12 cellular contexts compared by ENCODE assay signal in the genomic region with DNA sequence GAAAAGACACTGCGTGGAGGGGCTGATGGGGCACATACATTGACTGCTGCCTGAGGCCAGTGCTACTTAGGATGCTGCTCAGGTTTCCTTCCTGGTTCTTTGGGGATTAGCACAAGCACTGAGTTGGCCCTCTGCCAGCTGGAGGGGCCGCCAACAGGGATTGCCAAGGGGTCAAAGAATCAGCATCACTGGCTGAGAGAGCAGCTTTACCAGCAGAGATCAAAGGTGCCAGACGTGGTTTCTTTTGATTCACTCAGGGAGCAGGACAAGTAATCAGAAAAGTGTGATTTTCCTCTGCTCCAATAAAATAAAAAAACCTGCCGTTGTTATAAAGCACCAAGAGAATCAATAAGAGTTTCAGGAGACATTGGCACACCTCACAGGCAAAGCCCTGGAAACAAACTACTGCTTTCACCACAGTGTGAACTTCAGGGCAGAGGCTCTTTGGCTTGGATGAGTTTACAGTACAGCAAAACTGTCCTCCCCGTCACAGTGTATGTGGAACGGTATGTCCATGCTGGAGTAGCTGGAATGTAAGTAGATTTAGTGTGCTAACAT. TPM values are rescaled to one million over a fixed set of nuclear protein-coding genes. Genes with fewer than 3 reads are reported as not detected.
DNase-seq lines count a peak whose midpoint lies in the region; ATAC-seq and TF ChIP-seq lines count a peak whose summit lies in the region.
"Had no signal": no experiment of that assay in that cellular context is flagged by ENCODE, and none has a peak within 500 bp of the region (broad histone marks: within the 10 kb centered on the region; RNA-seq: fewer than 3 reads in every experiment).

No MANE protein-coding gene starts in this region.

- H3K27me3 Mint-ChIP-seq in type B pancreatic cell: peaks cover 13% of the 10 kb centered on the region
- H3K27me3 Mint-ChIP-seq in activated T-cell treated with anti-CD3 and anti-CD28 coated beads, Interleukin-2, amount 50 U/mL, for 24 hours: peaks cover 42% of the 10 kb centered on the region

- intact Hi-C loops in left cardiac atrium (cut with DNase I): no loop called here

- TF ChIP-seq CTCF in right atrium auricular region (IDR thresholded peaks at IDR 0.05) (no peak), SK-N-SH (IDR thresholded peaks at IDR 0.05) (no peak), hepatocyte (IDR thresholded peaks at IDR 0.05; ENCODE audit: poor library complexity) (no peak), type B pancreatic cell (conservative IDR thresholded peaks at IDR 0.05) (no peak)

- H3K9me3 ChIP-seq in right atrium auricular region: no peaks in the 10 kb centered on the region
- no peaks in the 10 kb centered on the region for H3K9me3 ChIP-seq in SK-N-SH
- no peaks in the 10 kb centered on the region for H3K9me3 ChIP-seq in hepatocyte (ENCODE audit: low read depth)
- H3K9me3 ChIP-seq: Peyer's patch had no signal

- H3F3A ChIP-seq in SK-N-SH (replicated peaks; ENCODE audit: insufficient read depth): peaks cover 8% of the 10 kb centered on the region

- CTCF ChIA-PET in SK-N-SH (lab: Yijun Ruan, JAX): interaction anchor here (1.4 to 2.5 kb wide), 3 partner anchors 10 to 72 kb away, joined by 3 to 7 read pairs (median 6); no protein-coding TSS in a partner anchor

- DNase-seq in left cardiac atrium (peak; percentile 24), right atrium auricular region (ENCODE audit: low spot score) (no peak), SK-N-SH (no peak), hepatocyte (ENCODE audit: low spot score) (peak; percentile 35), type B pancreatic cell (ENCODE audit: extremely low spot score, unreplicated experiment) (peak; percentile 73), NCI-H774 (lab: John Stamatoyannopoulos, UW) (no peak)
- DNase-seq in activated T-cell treated with anti-CD3 and anti-CD28 coated beads, Interleukin-2, amount 50 U/mL, for 24 hours: no peak
- DNase-seq: activated CD8-positive, alpha-beta memory T cell treated with anti-CD3 and anti-CD28 coated beads for 24 hours; Peyer's patch had no signal

- no peak overlapping the region for H3K27ac Mint-ChIP-seq in type B pancreatic cell
- H3K27ac Mint-ChIP-seq in activated T-cell treated with anti-CD3 and anti-CD28 coated beads, Interleukin-2, amount 50 U/mL, for 24 hours: no peak overlapping the region
- H3K27ac Mint-ChIP-seq: stimulated activated naive CD8-positive, alpha-beta T cell treated with anti-CD3 and anti-CD28 coated beads, Interleukin-15, Interleukin-2, amounts not matched to agents 100 ng/mL and 50 ng/mL, for 24 hours had no signal

- TF ChIP-seq RAD21 in SK-N-SH (IDR thresholded peaks at IDR 0.05; ENCODE audit: low read length): no peak

- H3K36me3 ChIP-seq in right atrium auricular region (no peaks in the 10 kb centered on the region), SK-N-SH (replicated peaks in 1 of 2; ENCODE audit: control insufficient read depth in 1 of 2, insufficient read depth in 2 of 2, low read length in 1 of 2) (no peaks in the 10 kb centered on the region), hepatocyte (replicated peaks; ENCODE audit: insufficient read depth, low read depth) (no peaks in the 10 kb centered on the region)
- H3K36me3 ChIP-seq: Peyer's patch had no signal

- H3K27me3 ChIP-seq in right atrium auricular region: no peaks in the 10 kb centered on the region
- H3K27me3 ChIP-seq in SK-N-SH (ENCODE audit: insufficient read depth): no peaks in the 10 kb centered on the region
- no peaks in the 10 kb centered on the region for H3K27me3 ChIP-seq in hepatocyte
- H3K27me3 ChIP-seq: Peyer's patch had no signal

- H4K20me1 ChIP-seq in SK-N-SH (ENCODE audit: insufficient read depth) (no peaks in the 10 kb centered on the region), hepatocyte (ENCODE audit: insufficient read depth, poor library complexity, severe bottlenecking) (no peaks in the 10 kb centered on the region)

- H3K36me3 Mint-ChIP-seq in type B pancreatic cell: no peaks in the 10 kb centered on the region
- no peaks in the 10 kb centered on the region for H3K36me3 Mint-ChIP-seq in activated T-cell treated with anti-CD3 and anti-CD28 coated beads, Interleukin-2, amount 50 U/mL, for 24 hours (ENCODE audit: low read depth)

- H2AFZ ChIP-seq in SK-N-SH (ENCODE audit: low read depth): no peak overlapping the region
- no peak overlapping the region for H2AFZ ChIP-seq in hepatocyte

- H3K4me1 Mint-ChIP-seq in type B pancreatic cell (ENCODE audit: unreplicated experiment): peaks cover 10% of the 10 kb centered on the region
- no peaks in the 10 kb centered on the region for H3K4me1 Mint-ChIP-seq in activated T-cell treated with anti-CD3 and anti-CD28 coated beads, Interleukin-2, amount 50 U/mL, for 24 hours (ENCODE audit: low read depth)

- no peaks in the 10 kb centered on the region for H3K4me1 ChIP-seq in right atrium auricular region
- H3K4me1 ChIP-seq in SK-N-SH (ENCODE audit: control insufficient read depth in 1 of 2, insufficient read depth in 2 of 2, low read depth in 1 of 2, low read length in 1 of 2): peaks cover 5 to 16% of the 10 kb centered on the region in 2 experiments; a peak in 2 of 4 replicates
- H3K4me1 ChIP-seq in hepatocyte (ENCODE audit: insufficient read depth): no peaks in the 10 kb centered on the region
- H3K4me1 ChIP-seq: Peyer's patch had no signal

- H3K4me3 ChIP-seq in right atrium auricular region: no peak overlapping the region
- H3K4me3 ChIP-seq in SK-N-SH (ENCODE audit: low read depth in 2 of 2, low read length in 1 of 2): no peak overlapping the region
- H3K4me3 ChIP-seq in hepatocyte: no peak overlapping the region
- H3K4me3 ChIP-seq: Peyer's patch, skin epidermis had no signal

- H3K4me2 ChIP-seq in SK-N-SH (no peak overlapping the region; the same call in 1 of the 2 replicates), hepatocyte (peak overlapping the region; percentile 14)

- TF ChIP-seq EP300 in SK-N-SH (IDR thresholded peaks at IDR 0.05; ENCODE audit: borderline replicate concordance in 1 of 2, low read depth in 1 of 2, low read length in 1 of 2): no peak

- ATAC-seq in left cardiac atrium: no peak
- no peak for ATAC-seq in GM19397 (IDR thresholded peaks at IDR 0.05; ENCODE audit: unreplicated experiment)

- H3K9ac ChIP-seq in SK-N-SH: no peak overlapping the region

- H3K9me3 Mint-ChIP-seq in type B pancreatic cell: peaks cover 7% of the 10 kb centered on the region
- peaks cover 2% of the 10 kb centered on the region for H3K9me3 Mint-ChIP-seq in activated T-cell treated with anti-CD3 and anti-CD28 coated beads, Interleukin-2, amount 50 U/mL, for 24 hours

- no peaks in the 10 kb centered on the region for H3K9me2 ChIP-seq in SK-N-SH
- H3K9me2 ChIP-seq in hepatocyte (replicated peaks; ENCODE audit: insufficient read depth): no peaks in the 10 kb centered on the region

- H3K4me3 Mint-ChIP-seq in type B pancreatic cell: no peak overlapping the region
- H3K4me3 Mint-ChIP-seq in activated T-cell treated with anti-CD3 and anti-CD28 coated beads, Interleukin-2, amount 50 U/mL, for 24 hours: no peak overlapping the region
- H3K4me3 Mint-ChIP-seq: stimulated activated naive CD8-positive, alpha-beta T cell treated with anti-CD3 and anti-CD28 coated beads, Interleukin-15, Interleukin-2, amounts not matched to agents 100 ng/mL and 50 ng/mL, for 24 hours had no signal

- H3K79me2 ChIP-seq in SK-N-SH (ENCODE audit: insufficient read depth): peaks cover 89% of the 10 kb centered on the region
- no peaks in the 10 kb centered on the region for H3K79me2 ChIP-seq in hepatocyte

- 81% methylated on average over 6 of the region's 6 CpGs for WGBS in SK-N-SH (ENCODE audit: low lambda C conversion rate)
- WGBS in hepatocyte (ENCODE audit: low lambda C conversion rate, missing lambda C conversion rate): 45% methylated on average over 6 of the region's 6 CpGs

- no peak overlapping the region for H3K27ac ChIP-seq in right atrium auricular region
- H3K27ac ChIP-seq in SK-N-SH (ENCODE audit: low read depth in 2 of 2, low read length in 1 of 2): no peak overlapping the region
- peak overlapping the region; percentile 18 for H3K27ac ChIP-seq in hepatocyte
- H3K27ac ChIP-seq: Peyer's patch, skin epidermis had no signal

- POLR2A ChIA-PET in SK-N-SH (lab: Yijun Ruan, JAX): no interaction called here

TF ChIP-seq in SK-N-SH, 30 proteins besides CTCF, POLR2A, EP300 and RAD21:
- TF ChIP-seq GABPA (IDR thresholded peaks at IDR 0.05; ENCODE audit: low read depth) (no peak), NFIC (IDR thresholded peaks at IDR 0.05; ENCODE audit: borderline replicate concordance) (peak; percentile 82)
TF ChIP-seq in SK-N-SH: peak in this region for 1.

RNA-seq across cellular contexts. Expression of gene FSIP1, which starts 45.8 kb away (rescaled TPM):
- total RNA-seq in left cardiac atrium: under 1 TPM; 0.50 to 0.52 TPM
- total RNA-seq in right atrium auricular region: under 1 TPM in 1 of 2 donors, not detected in 1; 0.24 TPM
- polyA plus RNA-seq in SK-N-SH (2012; rRNA removed): 0.43 and 0.45 TPM in 2 replicates
- 0.49 and 0.59 TPM in 2 replicates for polyA plus RNA-seq in SK-N-SH (2012; cell fraction: cytosol; rRNA removed)
- polyA plus RNA-seq in SK-N-SH (2012; cell fraction: nucleus; rRNA removed): 0.43 and 0.85 TPM in 2 replicates
- total RNA-seq in hepatocyte: 0.56 and 0.60 TPM in 2 replicates
- 0.79 TPM in 1 of 2 replicates, not detected in the other for polyA plus RNA-seq in hepatocyte
- 0.88 and 2.9 TPM in 2 replicates for total RNA-seq in type B pancreatic cell (ENCODE audit: low replicate concordance)
- total RNA-seq: Peyer's patch had no signal

Comparison
In these comparisons a context has a peak if more than half of its experiments do, and no peak if none do; other contexts are left out.
1. DNase-seq: peak in left cardiac atrium (single experiment), hepatocyte (single experiment) and type B pancreatic cell (single experiment); none in right atrium auricular region (single experiment), SK-N-SH (single experiment), activated T-cell treated with anti-CD3 and anti-CD28 coated beads, Interleukin-2, amount 50 U/mL, for 24 hours (single experiment) and NCI-H774 (single experiment).